2 cellular contexts compared by ENCODE assay signal in genomic region chr6:56393615-56394612, GRCh38.
A peak's percentile ranks its signal among the peaks of the same experiment; 100 is the strongest.
TF ChIP-seq lines count a peak whose summit lies in the region.

No MANE protein-coding gene starts in this region.

TF ChIP-seq in HepG2, 621 proteins besides CTCF, POLR2A, EP300 and RAD21 (continues in another document):
- peak; percentile 44 for TF ChIP-seq IKZF4 (CRISPR knock-in tag; IDR thresholded peaks at IDR 0.05; ENCODE audit: borderline replicate concordance, low read depth, not compliant biosample characterization)
- 0 out of 2 replicates have a peak, but pooled peaks have one; percentile 28 for TF ChIP-seq TMF1 (CRISPR knock-in tag; IDR thresholded peaks at IDR 0.05; ENCODE audit: low read depth)
- 0 out of 2 replicates have a peak, but pooled peaks have one; percentile 40 for TF ChIP-seq THAP7 (CRISPR knock-in tag; IDR thresholded peaks at IDR 0.05)
- TF ChIP-seq SAP130 (CRISPR knock-in tag; IDR thresholded peaks at IDR 0.05; ENCODE audit: low read depth), result no peak
- no peak for TF ChIP-seq MIXL1 (CRISPR knock-in tag; IDR thresholded peaks at IDR 0.05)
- no peak for TF ChIP-seq RARG (CRISPR knock-in tag; IDR thresholded peaks at IDR 0.05; ENCODE audit: low read depth)
- TF ChIP-seq MBD4 (IDR thresholded peaks at IDR 0.05; ENCODE audit: borderline replicate concordance, low read length), result no peak
- TF ChIP-seq ZNF687 (CRISPR knock-in tag; IDR thresholded peaks at IDR 0.05), result 0 out of 2 replicates have a peak, but pooled peaks have one; percentile 25
- TF ChIP-seq ZNF383 (CRISPR knock-in tag; IDR thresholded peaks at IDR 0.05; ENCODE audit: borderline replicate concordance), result no peak
- TF ChIP-seq UBTF (CRISPR knock-in tag; IDR thresholded peaks at IDR 0.05), result no peak
- no peak for TF ChIP-seq ZBTB3 (CRISPR knock-in tag; IDR thresholded peaks at IDR 0.05; ENCODE audit: borderline replicate concordance, low read depth)
- TF ChIP-seq ZFP91 (CRISPR knock-in tag; IDR thresholded peaks at IDR 0.05; ENCODE audit: borderline replicate concordance), result peak; percentile 31; the same call in 1 of the 2 replicates
- TF ChIP-seq ZBTB7A (CRISPR knock-in tag; IDR thresholded peaks at IDR 0.05), result no peak
- TF ChIP-seq ZNF839 (CRISPR knock-in tag; IDR thresholded peaks at IDR 0.05; ENCODE audit: borderline replicate concordance), result no peak
- no peak for TF ChIP-seq TP53 (CRISPR knock-in tag; conservative IDR thresholded peaks at IDR 0.05)
- peak; percentile 30; the same call in 1 of the 2 replicates for TF ChIP-seq ZMYM4 (CRISPR knock-in tag; IDR thresholded peaks at IDR 0.05)
- TF ChIP-seq ZNF451 (CRISPR knock-in tag; IDR thresholded peaks at IDR 0.05), result no peak
- no peak for TF ChIP-seq ZKSCAN8 (CRISPR knock-in tag; IDR thresholded peaks at IDR 0.05; ENCODE audit: borderline replicate concordance)
- no peak for TF ChIP-seq SMARCC2 (IDR thresholded peaks at IDR 0.05)
- TF ChIP-seq ZNF768 (CRISPR knock-in tag; IDR thresholded peaks at IDR 0.05), result peak; percentile 43; the same call in 1 of the 2 replicates
- no peak for TF ChIP-seq NFE2L2 (IDR thresholded peaks at IDR 0.05; ENCODE audit: low read length)
- no peak for TF ChIP-seq NFKB2 (CRISPR knock-in tag; IDR thresholded peaks at IDR 0.05; ENCODE audit: borderline replicate concordance)
- no peak for TF ChIP-seq PRPF4 (IDR thresholded peaks at IDR 0.05; ENCODE audit: low read depth, low read length, poor library complexity, severe bottlenecking)
- no peak for TF ChIP-seq ZBTB20 (CRISPR knock-in tag; IDR thresholded peaks at IDR 0.05; ENCODE audit: borderline replicate concordance, low read depth)
- no peak for TF ChIP-seq ZNF572 (CRISPR knock-in tag; IDR thresholded peaks at IDR 0.05)

TF ChIP-seq in K562, 482 proteins besides CTCF, POLR2A, EP300 and RAD21:
- TF ChIP-seq MGA (IDR thresholded peaks at IDR 0.05) (peak; percentile 29; the same call in 1 of the 2 replicates), ZNF197 (CRISPR knock-in tag; IDR thresholded peaks at IDR 0.05; ENCODE audit: low read depth) (no peak)
